In the genomic region with DNA sequence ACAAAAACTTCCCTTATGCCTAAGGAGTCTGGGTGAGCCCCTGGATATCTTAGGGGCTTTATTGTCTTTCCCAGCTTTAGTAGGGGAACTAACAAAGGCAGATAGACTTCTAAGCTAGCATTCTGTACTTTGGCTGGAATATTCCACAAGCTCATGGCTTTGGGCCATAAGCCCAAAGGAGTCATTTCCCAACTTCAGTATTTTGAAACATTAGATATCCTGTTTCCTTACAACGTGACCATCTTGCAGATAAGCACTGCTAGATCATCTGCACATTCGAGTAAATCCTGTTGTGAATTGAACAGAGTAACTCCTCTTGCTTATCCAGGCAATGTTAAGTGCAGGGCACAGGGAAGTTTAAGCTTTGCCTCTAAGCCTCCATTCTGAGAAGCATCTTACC, we compare ENCODE assay signal across 1 cellular context.
A peak's percentile ranks its signal among the peaks of the same experiment; 100 is the strongest.
TF ChIP-seq lines count a peak whose summit lies in the region.

No MANE protein-coding gene starts in this region.

TF ChIP-seq in IMR-90, 13 proteins besides CTCF, POLR2A, EP300 and RAD21:
- TF ChIP-seq, protein P1, sequence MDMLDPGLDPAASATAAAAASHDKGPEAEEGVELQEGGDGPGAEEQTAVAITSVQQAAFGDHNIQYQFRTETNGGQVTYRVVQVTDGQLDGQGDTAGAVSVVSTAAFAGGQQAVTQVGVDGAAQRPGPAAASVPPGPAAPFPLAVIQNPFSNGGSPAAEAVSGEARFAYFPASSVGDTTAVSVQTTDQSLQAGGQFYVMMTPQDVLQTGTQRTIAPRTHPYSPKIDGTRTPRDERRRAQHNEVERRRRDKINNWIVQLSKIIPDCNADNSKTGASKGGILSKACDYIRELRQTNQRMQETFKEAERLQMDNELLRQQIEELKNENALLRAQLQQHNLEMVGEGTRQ (IDR thresholded peaks at IDR 0.05; ENCODE audit: low read depth, low read length): peak; percentile 52; the same call in 1 of the 2 replicates
- TF ChIP-seq SMC3 (IDR thresholded peaks at IDR 0.05; ENCODE audit: low read depth, low read length) (no peak), MAFK (IDR thresholded peaks at IDR 0.05; ENCODE audit: low read depth, low read length) (no peak), CEBPB (IDR thresholded peaks at IDR 0.05; ENCODE audit: low read depth, low read length) (peak; percentile 92), BHLHE40 (IDR thresholded peaks at IDR 0.05; ENCODE audit: low read depth, low read length) (peak; percentile 83), CHD1 (IDR thresholded peaks at IDR 0.05; ENCODE audit: low read depth, low read length) (no peak), MXI1 (IDR thresholded peaks at IDR 0.05; ENCODE audit: borderline replicate concordance, low read depth, low read length) (0 out of 2 replicates have a peak, but pooled peaks have one; percentile 23), NFE2L2 (IDR thresholded peaks at IDR 0.05; ENCODE audit: low read depth, low read length) (no peak), FOS (IDR thresholded peaks at IDR 0.05; ENCODE audit: low read depth, low read length) (no peak), MAZ (IDR thresholded peaks at IDR 0.05; ENCODE audit: borderline replicate concordance, low read depth, low read length) (no peak)
- TF ChIP-seq, protein P2, sequence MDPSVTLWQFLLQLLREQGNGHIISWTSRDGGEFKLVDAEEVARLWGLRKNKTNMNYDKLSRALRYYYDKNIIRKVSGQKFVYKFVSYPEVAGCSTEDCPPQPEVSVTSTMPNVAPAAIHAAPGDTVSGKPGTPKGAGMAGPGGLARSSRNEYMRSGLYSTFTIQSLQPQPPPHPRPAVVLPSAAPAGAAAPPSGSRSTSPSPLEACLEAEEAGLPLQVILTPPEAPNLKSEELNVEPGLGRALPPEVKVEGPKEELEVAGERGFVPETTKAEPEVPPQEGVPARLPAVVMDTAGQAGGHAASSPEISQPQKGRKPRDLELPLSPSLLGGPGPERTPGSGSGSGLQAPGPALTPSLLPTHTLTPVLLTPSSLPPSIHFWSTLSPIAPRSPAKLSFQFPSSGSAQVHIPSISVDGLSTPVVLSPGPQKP (IDR thresholded peaks at IDR 0.05; ENCODE audit: borderline replicate concordance, low read depth, low read length): no peak
